In the genomic region with DNA sequence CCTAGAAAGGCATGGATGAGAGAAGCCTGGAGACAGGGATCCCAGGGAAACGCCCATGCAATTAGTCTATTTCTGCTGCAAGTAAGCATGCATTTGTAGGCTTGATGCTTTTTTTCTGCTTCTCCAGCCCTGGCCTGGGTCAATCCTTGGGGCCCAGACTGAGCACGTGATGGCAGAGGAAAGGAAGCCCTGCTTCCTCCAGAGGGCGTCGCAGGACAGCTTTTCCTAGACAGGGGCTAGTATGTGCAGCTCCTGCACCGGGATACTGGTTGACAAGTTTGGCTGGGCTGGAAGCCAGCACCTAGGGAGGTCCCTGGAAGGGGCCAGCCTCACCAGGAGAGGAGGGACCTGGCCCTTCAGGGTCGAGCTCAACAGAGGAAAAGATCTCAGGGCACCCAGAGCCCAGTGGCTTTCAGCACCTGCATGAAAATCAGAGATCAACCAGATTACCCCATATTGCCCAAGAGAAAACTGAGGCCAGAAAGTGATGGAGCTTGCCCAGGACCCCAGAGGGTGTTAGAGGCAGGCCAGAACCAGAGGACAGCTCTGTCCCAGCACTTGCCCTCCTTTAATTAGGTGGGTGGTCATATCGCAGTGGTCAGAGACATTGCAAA, we compare ENCODE assay signal across 7 cellular contexts.
DNase-seq lines count a peak whose midpoint lies in the region; ATAC-seq and TF ChIP-seq lines count a peak whose summit lies in the region.

No MANE protein-coding gene starts in this region.

- no peak overlapping the region for H3K4me3 Mint-ChIP-seq in activated T-helper 2 cell treated with anti-CD3 and anti-CD28 coated beads, Interferon-gamma antibody, Interleukin-2, Interleukin-4, amounts not matched to agents 10 μg/mL and 5 μg/mL and 100 μg/mL, durations not matched to agents 14 hours and 24 hours and 36 hours (ENCODE audit: low read depth)

- no peak overlapping the region for H3K27ac Mint-ChIP-seq in activated T-helper 2 cell treated with anti-CD3 and anti-CD28 coated beads, Interferon-gamma antibody, Interleukin-2, Interleukin-4, amounts not matched to agents 10 μg/mL and 5 μg/mL and 100 μg/mL, durations not matched to agents 14 hours and 24 hours and 36 hours

- H3K27me3 ChIP-seq in cardiac muscle cell (no peaks in the 10 kb centered on the region), psoas muscle (ENCODE audit: insufficient read depth in 3 of 3, low read length in 2 of 3) (no peaks in the 10 kb centered on the region)

- H3K36me3 ChIP-seq in cardiac muscle cell (no peaks in the 10 kb centered on the region), psoas muscle (ENCODE audit: insufficient read depth in 1 of 2, low read depth in 1 of 2) (no peaks in the 10 kb centered on the region)

- peak; percentile 78 for ATAC-seq in HG03103 (IDR thresholded peaks at IDR 0.05; ENCODE audit: low read depth, unreplicated experiment)
- peak in 3 of 4 donors; percentile 55 to 67 (median 61) for ATAC-seq in psoas muscle
- no peak for ATAC-seq in GM19035 (IDR thresholded peaks at IDR 0.05; ENCODE audit: unreplicated experiment)

- H3K27me3 Mint-ChIP-seq in activated T-helper 2 cell treated with anti-CD3 and anti-CD28 coated beads, Interferon-gamma antibody, Interleukin-2, Interleukin-4, amounts not matched to agents 10 μg/mL and 5 μg/mL and 100 μg/mL, durations not matched to agents 14 hours and 24 hours and 36 hours (ENCODE audit: low read depth) = no peaks in the 10 kb centered on the region

- H3K9me3 ChIP-seq in cardiac muscle cell (ENCODE audit: low read depth) = no peaks in the 10 kb centered on the region
- H3K9me3 ChIP-seq in psoas muscle = no peaks in the 10 kb centered on the region

- 18 to 30% (median 22%) methylated on average over 7 of the region's 7 CpGs for WGBS in psoas muscle, 3 donors

- intact Hi-C loops in activated T-helper 2 cell treated with anti-CD3 and anti-CD28 coated beads, Interferon-gamma antibody, Interleukin-2, Interleukin-4, amounts not matched to agents 10 μg/mL and 5 μg/mL and 100 μg/mL, durations not matched to agents 14 hours and 24 hours and 36 hours (cut with micrococcal nuclease) = no loop called here
- intact Hi-C loops in psoas muscle (cut with DNase I) = no loop called here

- H3K36me3 Mint-ChIP-seq in activated T-helper 2 cell treated with anti-CD3 and anti-CD28 coated beads, Interferon-gamma antibody, Interleukin-2, Interleukin-4, amounts not matched to agents 10 μg/mL and 5 μg/mL and 100 μg/mL, durations not matched to agents 14 hours and 24 hours and 36 hours (ENCODE audit: low read depth) = no peaks in the 10 kb centered on the region

- peak; percentile 77 for DNase-seq in NCI-H345 (lab: John Stamatoyannopoulos, UW)
- peak; percentile 8 for DNase-seq in activated T-helper 2 cell treated with anti-CD3 and anti-CD28 coated beads, Interferon-gamma antibody, Interleukin-2, Interleukin-4, amounts not matched to agents 10 μg/mL and 5 μg/mL and 100 μg/mL, durations not matched to agents 14 hours and 24 hours and 36 hours (ENCODE audit: low spot score)
- DNase-seq in cardiac muscle cell (ENCODE audit: low read depth in 1 of 2, low spot score in 1 of 2) = peak; percentile 85 to 90
- peak; percentile 63 to 77 for DNase-seq in psoas muscle

- TF ChIP-seq CTCF in GM12874 (IDR thresholded peaks at IDR 0.05; ENCODE audit: insufficient read depth, low read depth, low read length) (peak; percentile 53), cardiac muscle cell (IDR thresholded peaks at IDR 0.05; ENCODE audit: low read depth, low read length) (peak; percentile 77), psoas muscle (IDR thresholded peaks at IDR 0.05) (peak; percentile 38)

- H3K4me1 ChIP-seq in cardiac muscle cell (ENCODE audit: low read depth) = no peaks in the 10 kb centered on the region
- peaks cover 5% of the 10 kb centered on the region for H3K4me1 ChIP-seq in psoas muscle

- H3K27ac ChIP-seq in cardiac muscle cell = no peak overlapping the region
- no peak overlapping the region for H3K27ac ChIP-seq in psoas muscle

- H3K9me3 Mint-ChIP-seq in activated T-helper 2 cell treated with anti-CD3 and anti-CD28 coated beads, Interferon-gamma antibody, Interleukin-2, Interleukin-4, amounts not matched to agents 10 μg/mL and 5 μg/mL and 100 μg/mL, durations not matched to agents 14 hours and 24 hours and 36 hours = no peaks in the 10 kb centered on the region

- H3K4me3 ChIP-seq in cardiac muscle cell (no peak overlapping the region), psoas muscle (no peak overlapping the region)

- peaks cover 2% of the 10 kb centered on the region for H3K4me1 Mint-ChIP-seq in activated T-helper 2 cell treated with anti-CD3 and anti-CD28 coated beads, Interferon-gamma antibody, Interleukin-2, Interleukin-4, amounts not matched to agents 10 μg/mL and 5 μg/mL and 100 μg/mL, durations not matched to agents 14 hours and 24 hours and 36 hours (ENCODE audit: low read depth)

Comparison
In these comparisons a context has a peak if more than half of its experiments do, and no peak if none do; other contexts are left out.
1. DNase-seq: peak in every context shown above with its lines; median percentile 88 in cardiac muscle cell; 77 in NCI-H345; 70 in psoas muscle; 8 in activated T-helper 2 cell treated with anti-CD3 and anti-CD28 coated beads, Interferon-gamma antibody, Interleukin-2, Interleukin-4, amounts not matched to agents 10 μg/mL and 5 μg/mL and 100 μg/mL, durations not matched to agents 14 hours and 24 hours and 36 hours.